ENCODE assay signal across 11 cellular contexts in genomic region chr1:26477446-26478152, GRCh38. TPM values are rescaled to one million over a fixed set of nuclear protein-coding genes. Genes with fewer than 3 reads are reported as not detected.
A peak's percentile ranks its signal among the peaks of the same experiment; 100 is the strongest.
DNase-seq lines count a peak whose midpoint lies in the region; ATAC-seq, FAIRE-seq and TF ChIP-seq lines count a peak whose summit lies in the region.
"Had no signal": no experiment of that assay in that cellular context is flagged by ENCODE, and none has a peak within 500 bp of the region (broad histone marks: within the 10 kb centered on the region; RNA-seq: fewer than 3 reads in every experiment).

No MANE protein-coding gene starts in this region.

- H3K79me2 ChIP-seq in smooth muscle cell (ENCODE audit: low read depth): peaks cover 15% of the 10 kb centered on the region

- H3K9me3 Mint-ChIP-seq in memory B cell: no peaks in the 10 kb centered on the region

- H3K27me3 ChIP-seq in smooth muscle cell (ENCODE audit: low read depth): no peaks in the 10 kb centered on the region
- H3K27me3 ChIP-seq: colonic mucosa had no signal

- peaks cover 16% of the 10 kb centered on the region for H3K36me3 Mint-ChIP-seq in memory B cell

- peaks cover 16% of the 10 kb centered on the region for H3F3A ChIP-seq in smooth muscle cell (ENCODE audit: low read depth)

- no peak overlapping the region for H3K9ac ChIP-seq in smooth muscle cell (ENCODE audit: low read depth)

- H3K9me3 ChIP-seq in smooth muscle cell (replicated peaks; ENCODE audit: low read depth): no peaks in the 10 kb centered on the region
- H3K9me3 ChIP-seq: colonic mucosa had no signal

- 87% methylated on average over 8 of the region's 8 CpGs for WGBS in smooth muscle cell (ENCODE audit: low lambda C conversion rate)

- ATAC-seq in memory B cell (ENCODE audit: low read depth) (no peak), HG02642 (IDR thresholded peaks at IDR 0.05; ENCODE audit: poor library complexity, unreplicated experiment) (no peak), HG03432 (IDR thresholded peaks at IDR 0.05; ENCODE audit: unreplicated experiment) (no peak)

- H3K36me3 ChIP-seq in smooth muscle cell (ENCODE audit: low read depth): peaks cover 6% of the 10 kb centered on the region
- H3K36me3 ChIP-seq: colonic mucosa had no signal

- peak; percentile 50 for DNase-seq in NCI-H1105 treated with DMSO at 0.1 percent for 48 hours (lab: John Stamatoyannopoulos, UW)
- DNase-seq in NCI-H1105 (lab: John Stamatoyannopoulos, UW): no peak
- DNase-seq in GM19239 (ENCODE audit: insufficient read length, low spot score): no peak
- peak; percentile 37 for DNase-seq in SW480 (ENCODE audit: low spot score)
- no peak for DNase-seq in memory B cell (ENCODE audit: low spot score in 2 of 2)
- no peak for DNase-seq in smooth muscle cell (lab: John Stamatoyannopoulos, UW; ENCODE audit: unreplicated experiment)
- DNase-seq: activated CD8-positive, alpha-beta memory T cell treated with anti-CD3 and anti-CD28 coated beads, Interleukin-2, amount 50 U/mL, for 48 hours; colonic mucosa; NCI-H187 had no signal

- peaks cover 11% of the 10 kb centered on the region for H3K4me1 ChIP-seq in smooth muscle cell (ENCODE audit: low read depth)

- no peak overlapping the region for H3K27ac ChIP-seq in smooth muscle cell (ENCODE audit: low read depth)
- H3K27ac ChIP-seq: colonic mucosa had no signal

- H4K20me1 ChIP-seq in smooth muscle cell (ENCODE audit: low read depth): peaks cover 28% of the 10 kb centered on the region

- no peak overlapping the region for H3K4me2 ChIP-seq in smooth muscle cell

- H3K4me1 Mint-ChIP-seq in memory B cell: peaks cover 14% of the 10 kb centered on the region

- no peak overlapping the region for H3K4me3 ChIP-seq in smooth muscle cell
- H3K4me3 ChIP-seq: colonic mucosa had no signal

- no peaks in the 10 kb centered on the region for H3K27me3 Mint-ChIP-seq in memory B cell

- H3K27ac Mint-ChIP-seq in memory B cell: peak overlapping the region; percentile 28

- TF ChIP-seq CTCF in smooth muscle cell (IDR thresholded peaks at IDR 0.05; ENCODE audit: borderline replicate concordance, insufficient read depth, poor library complexity, severe bottlenecking): no peak

- no peak overlapping the region for H2AFZ ChIP-seq in smooth muscle cell (ENCODE audit: low read depth)

- no peak overlapping the region for H3K4me3 Mint-ChIP-seq in memory B cell

- FAIRE-seq in GM19239 (lab: Jason Lieb, UNC): peak; percentile 14

RNA-seq across cellular contexts. Expression of gene HMGN2, which starts 5.4 kb away (rescaled TPM):
- total RNA-seq in smooth muscle cell: 170 TPM in 2 replicates
- polyA plus RNA-seq in smooth muscle cell: 380 and 448 TPM in 2 replicates

RNA-seq across cellular contexts. Expression of gene DHDDS, which starts 45.5 kb away (rescaled TPM):
- total RNA-seq in smooth muscle cell: 37.5 and 56.4 TPM in 2 replicates
- 41.5 and 53.6 TPM in 2 replicates for polyA plus RNA-seq in smooth muscle cell

RNA-seq across cellular contexts. Expression of gene RPS6KA1, which starts 52.0 kb away (rescaled TPM):
- 7.9 and 34.6 TPM in 2 replicates for total RNA-seq in smooth muscle cell
- 10.1 and 15.8 TPM in 2 replicates for polyA plus RNA-seq in smooth muscle cell

Comparison
In these comparisons a context has a peak if more than half of its experiments do, and no peak if none do; other contexts are left out.
1. DNase-seq: peak in NCI-H1105 treated with DMSO at 0.1 percent for 48 hours (single experiment) and SW480 (single experiment); none in NCI-H1105 (single experiment), GM19239 (single experiment), memory B cell (0 of 2) and smooth muscle cell (single experiment).